1 cellular context compared by ENCODE assay signal in the genomic region with DNA sequence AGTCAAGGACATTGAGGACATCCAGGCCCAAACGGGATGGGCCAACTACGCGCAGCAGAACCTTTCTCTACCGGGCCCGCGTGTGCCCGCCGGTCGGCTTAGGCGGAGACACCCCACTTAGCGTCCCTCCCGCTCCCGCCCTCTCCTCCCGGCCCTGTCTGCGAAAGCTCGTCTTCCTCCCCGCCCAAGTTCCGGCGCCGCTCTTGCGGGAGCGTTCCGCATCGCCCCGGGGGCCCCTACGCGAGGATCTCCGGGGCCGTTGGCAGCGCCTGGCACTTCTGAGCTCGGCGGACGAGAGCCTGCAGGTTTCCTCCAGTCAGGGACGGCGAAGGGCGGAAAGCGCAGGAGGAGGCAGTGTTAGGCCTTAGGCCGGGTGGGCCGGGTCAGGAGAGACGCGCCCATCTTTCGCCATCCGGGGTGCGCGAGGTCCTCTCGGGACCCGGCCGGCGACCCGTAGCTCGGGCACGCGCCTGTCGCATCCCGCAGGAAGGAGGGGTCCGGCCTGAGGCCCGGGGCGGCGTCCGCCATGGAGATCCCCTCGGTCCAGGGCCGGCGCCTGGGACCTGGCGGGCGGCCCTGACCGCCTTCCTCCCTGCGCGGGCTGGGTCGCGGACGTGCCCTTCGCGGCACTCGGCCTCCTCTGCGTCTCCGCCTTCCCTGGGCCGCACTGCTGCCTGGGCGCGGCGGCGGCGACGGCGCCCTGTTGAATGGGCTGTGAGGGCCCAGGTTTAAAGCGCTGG.
TF ChIP-seq lines count a peak whose summit lies in the region.

TSS of gene FEM1B (plus strand) at position 141 of the 740 bp plus-strand sequence. CDS start 673 bp downstream, outside the sequence.

TF ChIP-seq in HepG2, 621 proteins besides CTCF, POLR2A, EP300 and RAD21 (continued from another document and continues in another):
- TF ChIP-seq ZNF383 (CRISPR knock-in tag; IDR thresholded peaks at IDR 0.05; ENCODE audit: borderline replicate concordance) (no peak), ZBTB21 (CRISPR knock-in tag; IDR thresholded peaks at IDR 0.05) (0 out of 2 replicates have a peak, but pooled peaks have one; percentile 20), RXRA (CRISPR knock-in tag; IDR thresholded peaks at IDR 0.05) (peak; percentile 73), HNRNPLL (IDR thresholded peaks at IDR 0.05; ENCODE audit: low read depth, low read length, poor library complexity, severe bottlenecking) (peak; percentile 82), SIX1 (CRISPR knock-in tag; IDR thresholded peaks at IDR 0.05; ENCODE audit: borderline replicate concordance) (no peak), PAF1 (CRISPR knock-in tag; IDR thresholded peaks at IDR 0.05) (no peak), ZBED4 (CRISPR knock-in tag; IDR thresholded peaks at IDR 0.05; ENCODE audit: borderline replicate concordance) (no peak), ZSCAN12 (CRISPR knock-in tag; IDR thresholded peaks at IDR 0.05) (peak; percentile 79), ZNF816 (CRISPR knock-in tag; IDR thresholded peaks at IDR 0.05; ENCODE audit: borderline replicate concordance) (peak; percentile 73; the same call in 1 of the 2 replicates), SRSF4 (IDR thresholded peaks at IDR 0.05; ENCODE audit: low read depth, low read length, poor library complexity, severe bottlenecking) (no peak), ZNF891 (CRISPR knock-in tag; IDR thresholded peaks at IDR 0.05) (peak; percentile 67), ZNF780A (CRISPR knock-in tag; IDR thresholded peaks at IDR 0.05) (no peak), ZNF136 (CRISPR knock-in tag; IDR thresholded peaks at IDR 0.05; ENCODE audit: low read depth) (peak; percentile 94), SATB2 (CRISPR knock-in tag; IDR thresholded peaks at IDR 0.05) (no peak), ZNF75D (CRISPR knock-in tag; IDR thresholded peaks at IDR 0.05; ENCODE audit: borderline replicate concordance) (no peak), SKI (IDR thresholded peaks at IDR 0.05; ENCODE audit: partially characterized antibody) (peak; percentile 47), TARDBP (CRISPR knock-in tag; IDR thresholded peaks at IDR 0.05) (peak; percentile 70; the same call in 1 of the 2 replicates), ZMAT5 (CRISPR knock-in tag; IDR thresholded peaks at IDR 0.05; ENCODE audit: borderline replicate concordance, low read depth) (no peak), HIVEP1 (CRISPR knock-in tag; IDR thresholded peaks at IDR 0.05) (peak; percentile 45), SP4 (CRISPR knock-in tag; IDR thresholded peaks at IDR 0.05) (peak; percentile 87), TOPORS (CRISPR knock-in tag; IDR thresholded peaks at IDR 0.05) (peak; percentile 70; the same call in 1 of the 2 replicates), ZNF567 (CRISPR knock-in tag; IDR thresholded peaks at IDR 0.05; ENCODE audit: borderline replicate concordance) (0 out of 2 replicates have a peak, but pooled peaks have one; percentile 84), MAX (IDR thresholded peaks at IDR 0.05) (peak; percentile 75), ZNF672 (CRISPR knock-in tag; IDR thresholded peaks at IDR 0.05) (no peak; the same call in 1 of the 2 replicates), ZNF24 (IDR thresholded peaks at IDR 0.05) (no peak), ZNF879 (CRISPR knock-in tag; IDR thresholded peaks at IDR 0.05) (no peak), NFIC (IDR thresholded peaks at IDR 0.05; ENCODE audit: low read length) (no peak), KLF11 (CRISPR knock-in tag; IDR thresholded peaks at IDR 0.05) (no peak), DR1 (CRISPR knock-in tag; IDR thresholded peaks at IDR 0.05) (peak; percentile 83), ZFP36L2 (CRISPR knock-in tag; IDR thresholded peaks at IDR 0.05) (no peak), NKX3-1 (CRISPR knock-in tag; IDR thresholded peaks at IDR 0.05) (peak; percentile 95), ZNF777 (CRISPR knock-in tag; IDR thresholded peaks at IDR 0.05) (peak; percentile 87), XBP1 (CRISPR knock-in tag; IDR thresholded peaks at IDR 0.05) (0 out of 2 replicates have a peak, but pooled peaks have one; percentile 54), IKZF5 (CRISPR knock-in tag; IDR thresholded peaks at IDR 0.05) (0 out of 2 replicates have a peak, but pooled peaks have one; percentile 7), MIER3 (CRISPR knock-in tag; IDR thresholded peaks at IDR 0.05; ENCODE audit: borderline replicate concordance) (peak; percentile 72; the same call in 1 of the 2 replicates), REL (CRISPR knock-in tag; conservative IDR thresholded peaks at IDR 0.05) (peak; percentile 78; the same call in 1 of the 2 replicates), ZNF460 (CRISPR knock-in tag; IDR thresholded peaks at IDR 0.05; ENCODE audit: borderline replicate concordance) (no peak)
- TF ChIP-seq, protein P1, sequence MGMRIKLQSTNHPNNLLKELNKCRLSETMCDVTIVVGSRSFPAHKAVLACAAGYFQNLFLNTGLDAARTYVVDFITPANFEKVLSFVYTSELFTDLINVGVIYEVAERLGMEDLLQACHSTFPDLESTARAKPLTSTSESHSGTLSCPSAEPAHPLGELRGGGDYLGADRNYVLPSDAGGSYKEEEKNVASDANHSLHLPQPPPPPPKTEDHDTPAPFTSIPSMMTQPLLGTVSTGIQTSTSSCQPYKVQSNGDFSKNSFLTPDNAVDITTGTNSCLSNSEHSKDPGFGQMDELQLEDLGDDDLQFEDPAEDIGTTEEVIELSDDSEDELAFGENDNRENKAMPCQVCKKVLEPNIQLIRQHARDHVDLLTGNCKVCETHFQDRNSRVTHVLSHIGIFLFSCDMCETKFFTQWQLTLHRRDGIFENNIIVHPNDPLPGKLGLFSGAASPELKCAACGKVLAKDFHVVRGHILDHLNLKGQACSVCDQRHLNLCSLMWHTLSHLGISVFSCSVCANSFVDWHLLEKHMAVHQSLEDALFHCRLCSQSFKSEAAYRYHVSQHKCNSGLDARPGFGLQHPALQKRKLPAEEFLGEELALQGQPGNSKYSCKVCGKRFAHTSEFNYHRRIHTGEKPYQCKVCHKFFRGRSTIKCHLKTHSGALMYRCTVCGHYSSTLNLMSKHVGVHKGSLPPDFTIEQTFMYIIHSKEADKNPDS (CRISPR knock-in tag; IDR thresholded peaks at IDR 0.05), result peak; percentile 74; the same call in 1 of the 2 replicates
- TF ChIP-seq, protein P2, sequence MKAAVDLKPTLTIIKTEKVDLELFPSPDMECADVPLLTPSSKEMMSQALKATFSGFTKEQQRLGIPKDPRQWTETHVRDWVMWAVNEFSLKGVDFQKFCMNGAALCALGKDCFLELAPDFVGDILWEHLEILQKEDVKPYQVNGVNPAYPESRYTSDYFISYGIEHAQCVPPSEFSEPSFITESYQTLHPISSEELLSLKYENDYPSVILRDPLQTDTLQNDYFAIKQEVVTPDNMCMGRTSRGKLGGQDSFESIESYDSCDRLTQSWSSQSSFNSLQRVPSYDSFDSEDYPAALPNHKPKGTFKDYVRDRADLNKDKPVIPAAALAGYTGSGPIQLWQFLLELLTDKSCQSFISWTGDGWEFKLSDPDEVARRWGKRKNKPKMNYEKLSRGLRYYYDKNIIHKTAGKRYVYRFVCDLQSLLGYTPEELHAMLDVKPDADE (CRISPR knock-in tag; IDR thresholded peaks at IDR 0.05), result peak; percentile 25; the same call in 1 of the 2 replicates
- TF ChIP-seq, protein P3, sequence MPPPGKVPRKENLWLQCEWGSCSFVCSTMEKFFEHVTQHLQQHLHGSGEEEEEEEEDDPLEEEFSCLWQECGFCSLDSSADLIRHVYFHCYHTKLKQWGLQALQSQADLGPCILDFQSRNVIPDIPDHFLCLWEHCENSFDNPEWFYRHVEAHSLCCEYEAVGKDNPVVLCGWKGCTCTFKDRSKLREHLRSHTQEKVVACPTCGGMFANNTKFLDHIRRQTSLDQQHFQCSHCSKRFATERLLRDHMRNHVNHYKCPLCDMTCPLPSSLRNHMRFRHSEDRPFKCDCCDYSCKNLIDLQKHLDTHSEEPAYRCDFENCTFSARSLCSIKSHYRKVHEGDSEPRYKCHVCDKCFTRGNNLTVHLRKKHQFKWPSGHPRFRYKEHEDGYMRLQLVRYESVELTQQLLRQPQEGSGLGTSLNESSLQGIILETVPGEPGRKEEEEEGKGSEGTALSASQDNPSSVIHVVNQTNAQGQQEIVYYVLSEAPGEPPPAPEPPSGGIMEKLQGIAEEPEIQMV (CRISPR knock-in tag; IDR thresholded peaks at IDR 0.05; ENCODE audit: low read depth), result no peak
- TF ChIP-seq, protein P4, sequence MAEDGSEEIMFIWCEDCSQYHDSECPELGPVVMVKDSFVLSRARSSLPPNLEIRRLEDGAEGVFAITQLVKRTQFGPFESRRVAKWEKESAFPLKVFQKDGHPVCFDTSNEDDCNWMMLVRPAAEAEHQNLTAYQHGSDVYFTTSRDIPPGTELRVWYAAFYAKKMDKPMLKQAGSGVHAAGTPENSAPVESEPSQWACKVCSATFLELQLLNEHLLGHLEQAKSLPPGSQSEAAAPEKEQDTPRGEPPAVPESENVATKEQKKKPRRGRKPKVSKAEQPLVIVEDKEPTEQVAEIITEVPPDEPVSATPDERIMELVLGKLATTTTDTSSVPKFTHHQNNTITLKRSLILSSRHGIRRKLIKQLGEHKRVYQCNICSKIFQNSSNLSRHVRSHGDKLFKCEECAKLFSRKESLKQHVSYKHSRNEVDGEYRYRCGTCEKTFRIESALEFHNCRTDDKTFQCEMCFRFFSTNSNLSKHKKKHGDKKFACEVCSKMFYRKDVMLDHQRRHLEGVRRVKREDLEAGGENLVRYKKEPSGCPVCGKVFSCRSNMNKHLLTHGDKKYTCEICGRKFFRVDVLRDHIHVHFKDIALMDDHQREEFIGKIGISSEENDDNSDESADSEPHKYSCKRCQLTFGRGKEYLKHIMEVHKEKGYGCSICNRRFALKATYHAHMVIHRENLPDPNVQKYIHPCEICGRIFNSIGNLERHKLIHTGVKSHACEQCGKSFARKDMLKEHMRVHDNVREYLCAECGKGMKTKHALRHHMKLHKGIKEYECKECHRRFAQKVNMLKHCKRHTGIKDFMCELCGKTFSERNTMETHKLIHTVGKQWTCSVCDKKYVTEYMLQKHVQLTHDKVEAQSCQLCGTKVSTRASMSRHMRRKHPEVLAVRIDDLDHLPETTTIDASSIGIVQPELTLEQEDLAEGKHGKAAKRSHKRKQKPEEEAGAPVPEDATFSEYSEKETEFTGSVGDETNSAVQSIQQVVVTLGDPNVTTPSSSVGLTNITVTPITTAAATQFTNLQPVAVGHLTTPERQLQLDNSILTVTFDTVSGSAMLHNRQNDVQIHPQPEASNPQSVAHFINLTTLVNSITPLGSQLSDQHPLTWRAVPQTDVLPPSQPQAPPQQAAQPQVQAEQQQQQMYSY (CRISPR knock-in tag; IDR thresholded peaks at IDR 0.05), result peak; percentile 76
- TF ChIP-seq, protein P5, sequence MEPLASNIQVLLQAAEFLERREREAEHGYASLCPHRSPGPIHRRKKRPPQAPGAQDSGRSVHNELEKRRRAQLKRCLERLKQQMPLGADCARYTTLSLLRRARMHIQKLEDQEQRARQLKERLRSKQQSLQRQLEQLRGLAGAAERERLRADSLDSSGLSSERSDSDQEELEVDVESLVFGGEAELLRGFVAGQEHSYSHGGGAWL (CRISPR knock-in tag; IDR thresholded peaks at IDR 0.05), result peak; percentile 80; the same call in 1 of the 2 replicates
- TF ChIP-seq, protein P6, sequence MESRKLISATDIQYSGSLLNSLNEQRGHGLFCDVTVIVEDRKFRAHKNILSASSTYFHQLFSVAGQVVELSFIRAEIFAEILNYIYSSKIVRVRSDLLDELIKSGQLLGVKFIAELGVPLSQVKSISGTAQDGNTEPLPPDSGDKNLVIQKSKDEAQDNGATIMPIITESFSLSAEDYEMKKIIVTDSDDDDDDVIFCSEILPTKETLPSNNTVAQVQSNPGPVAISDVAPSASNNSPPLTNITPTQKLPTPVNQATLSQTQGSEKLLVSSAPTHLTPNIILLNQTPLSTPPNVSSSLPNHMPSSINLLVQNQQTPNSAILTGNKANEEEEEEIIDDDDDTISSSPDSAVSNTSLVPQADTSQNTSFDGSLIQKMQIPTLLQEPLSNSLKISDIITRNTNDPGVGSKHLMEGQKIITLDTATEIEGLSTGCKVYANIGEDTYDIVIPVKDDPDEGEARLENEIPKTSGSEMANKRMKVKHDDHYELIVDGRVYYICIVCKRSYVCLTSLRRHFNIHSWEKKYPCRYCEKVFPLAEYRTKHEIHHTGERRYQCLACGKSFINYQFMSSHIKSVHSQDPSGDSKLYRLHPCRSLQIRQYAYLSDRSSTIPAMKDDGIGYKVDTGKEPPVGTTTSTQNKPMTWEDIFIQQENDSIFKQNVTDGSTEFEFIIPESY (CRISPR knock-in tag; IDR thresholded peaks at IDR 0.05), result peak; percentile 0; the same call in 1 of the 2 replicates
